ENCODE assay signal across 21 cellular contexts in the genomic region with DNA sequence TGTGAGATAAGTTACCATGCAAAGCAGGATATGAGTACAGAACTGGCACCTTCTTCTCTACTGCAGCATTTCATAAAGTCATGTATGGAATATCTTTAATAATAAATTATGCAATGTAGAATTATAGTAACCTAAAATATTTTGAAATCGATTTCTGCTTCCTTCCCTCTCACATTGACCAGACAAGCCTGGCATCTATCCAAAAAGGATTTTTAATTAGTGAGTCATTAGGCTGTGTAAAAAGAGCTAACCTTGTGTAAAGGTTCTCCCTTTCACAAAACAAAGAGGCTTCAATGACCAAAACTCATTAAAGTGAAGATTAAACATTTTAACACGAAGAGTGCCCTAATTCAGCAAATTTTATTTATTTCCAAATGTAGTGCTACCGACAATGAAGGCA. TPM values are rescaled to one million over a fixed set of nuclear protein-coding genes. Genes with fewer than 3 reads are reported as not detected.
DNase-seq lines count a peak whose midpoint lies in the region; ATAC-seq, FAIRE-seq and TF ChIP-seq lines count a peak whose summit lies in the region.
"Had no signal": no experiment of that assay in that cellular context is flagged by ENCODE, and none has a peak within 500 bp of the region (broad histone marks: within the 10 kb centered on the region; RNA-seq: fewer than 3 reads in every experiment).

No MANE protein-coding gene starts in this region.

- intact Hi-C loops in left lung (cut with DNase I) (no loop called here), lower lobe of right lung (cut with DNase I) (no loop called here)

- TF ChIP-seq CTCF in NB4 (IDR thresholded peaks at IDR 0.05; ENCODE audit: low read depth, low read length) (no peak), astrocyte (IDR thresholded peaks at IDR 0.05; ENCODE audit: insufficient read depth, low read depth, low read length) (no peak), left lung (IDR thresholded peaks at IDR 0.05) (no peak), lower lobe of right lung (IDR thresholded peaks at IDR 0.05) (no peak)

- no peak overlapping the region for H3K14ac ChIP-seq in mesenchymal stem cell (ENCODE audit: low read length in 2 of 2)

- no peak for TF ChIP-seq POLR2A in NB4 (IDR thresholded peaks at IDR 0.05; ENCODE audit: extremely low read depth, insufficient read length)

- no peak for FAIRE-seq in astrocyte (lab: Jason Lieb, UNC)
- FAIRE-seq: GM12891 had no signal

- no peak overlapping the region for H2BK15ac ChIP-seq in mesenchymal stem cell (ENCODE audit: low read depth, poor library complexity, severe bottlenecking)

- no peak overlapping the region for H3K23ac ChIP-seq in mesenchymal stem cell (ENCODE audit: low read length in 2 of 2)

- H3K79me1 ChIP-seq in mesenchymal stem cell (replicated peaks; ENCODE audit: low read length, poor library complexity, severe bottlenecking), result no peaks in the 10 kb centered on the region

- no peak overlapping the region for H3K18ac ChIP-seq in mesenchymal stem cell (ENCODE audit: low read depth in 1 of 2, low read length in 2 of 2)

- H3K9me3 Mint-ChIP-seq in astrocyte (ENCODE audit: unreplicated experiment), result peaks cover 5% of the 10 kb centered on the region
- H3K9me3 Mint-ChIP-seq: activated T-cell treated with anti-CD3 and anti-CD28 coated beads, Interleukin-2, amount 50 U/mL, for 24 hours had no signal

- H3K4me1 ChIP-seq in astrocyte (ENCODE audit: insufficient read depth, low read length) (no peaks in the 10 kb centered on the region), mesenchymal stem cell (ENCODE audit: control insufficient read depth, insufficient read depth, low read depth, low read length) (no peaks in the 10 kb centered on the region), left lung (peaks cover 0 to 13% of the 10 kb centered on the region in 2 donors), lower lobe of right lung (no peaks in the 10 kb centered on the region)
- H3K4me1 ChIP-seq: vagina had no signal

- H2BK5ac ChIP-seq in mesenchymal stem cell (ENCODE audit: low read depth, low read length, poor library complexity, severe bottlenecking), result no peak overlapping the region

- WGBS in mesenchymal stem cell, result 90% methylated on average over 2 of the region's 3 CpGs

- H3K36me3 Mint-ChIP-seq in astrocyte (ENCODE audit: low read depth, unreplicated experiment), result no peaks in the 10 kb centered on the region

- H3K27ac Mint-ChIP-seq in astrocyte (ENCODE audit: unreplicated experiment), result no peak overlapping the region
- H3K27ac Mint-ChIP-seq: activated T-cell treated with anti-CD3 and anti-CD28 coated beads, Interleukin-2, amount 50 U/mL, for 24 hours had no signal

- no peak overlapping the region for H4K91ac ChIP-seq in mesenchymal stem cell (ENCODE audit: low read length)

- no peaks in the 10 kb centered on the region for H3K9me3 ChIP-seq in astrocyte (ENCODE audit: insufficient read depth, low read depth, low read length)
- H3K9me3 ChIP-seq in mesenchymal stem cell (ENCODE audit: control insufficient read depth, low read length), result no peaks in the 10 kb centered on the region
- H3K9me3 ChIP-seq in left lung, result peaks cover 0 to 3% of the 10 kb centered on the region in 2 donors
- H3K9me3 ChIP-seq in lower lobe of right lung, result peaks cover 5% of the 10 kb centered on the region
- H3K9me3 ChIP-seq: vagina had no signal

- H3K27me3 Mint-ChIP-seq in astrocyte (ENCODE audit: low read depth, unreplicated experiment), result peaks cover 4% of the 10 kb centered on the region
- H3K27me3 Mint-ChIP-seq: activated T-cell treated with anti-CD3 and anti-CD28 coated beads, Interleukin-2, amount 50 U/mL, for 24 hours had no signal

- H3K27ac ChIP-seq in astrocyte (ENCODE audit: low read depth, low read length), result no peak overlapping the region
- H3K27ac ChIP-seq in mesenchymal stem cell (ENCODE audit: low read length, poor library complexity, severe bottlenecking), result no peak overlapping the region
- H3K27ac ChIP-seq in left lung, result no peak overlapping the region
- H3K27ac ChIP-seq in lower lobe of right lung, result no peak overlapping the region
- H3K27ac ChIP-seq: heart left ventricle, KMS-11, vagina had no signal

- H3K27me3 ChIP-seq in astrocyte (ENCODE audit: insufficient read depth, low read length), result no peaks in the 10 kb centered on the region
- no peaks in the 10 kb centered on the region for H3K27me3 ChIP-seq in mesenchymal stem cell (ENCODE audit: control insufficient read depth in 1 of 2, insufficient read depth in 1 of 2, low read length in 2 of 2)
- H3K27me3 ChIP-seq in left lung, result no peaks in the 10 kb centered on the region
- no peaks in the 10 kb centered on the region for H3K27me3 ChIP-seq in lower lobe of right lung (ENCODE audit: low read depth)
- H3K27me3 ChIP-seq: vagina had no signal

- no peak overlapping the region for H2AK5ac ChIP-seq in mesenchymal stem cell (ENCODE audit: low read length, severe bottlenecking)

- no peaks in the 10 kb centered on the region for H3K4me1 Mint-ChIP-seq in astrocyte (ENCODE audit: low read depth, unreplicated experiment)
- H3K4me1 Mint-ChIP-seq: neural crest cell had no signal

- H3K4me3 ChIP-seq in NB4 (ENCODE audit: low read depth, low read length) (no peak overlapping the region), astrocyte (ENCODE audit: insufficient read depth, low read depth, low read length) (no peak overlapping the region), mesenchymal stem cell (ENCODE audit: insufficient read depth in 1 of 2, low read depth in 1 of 2, low read length in 2 of 2) (no peak overlapping the region), left lung (no peak overlapping the region), lower lobe of right lung (no peak overlapping the region)
- H3K4me3 ChIP-seq: heart left ventricle, vagina had no signal

- H3K36me3 ChIP-seq in astrocyte (ENCODE audit: insufficient read depth, low read length) (no peaks in the 10 kb centered on the region), mesenchymal stem cell (ENCODE audit: control insufficient read depth in 1 of 2, insufficient read depth in 2 of 2, low read depth in 1 of 2, low read length in 2 of 2) (no peaks in the 10 kb centered on the region), left lung (no peaks in the 10 kb centered on the region), lower lobe of right lung (no peaks in the 10 kb centered on the region)
- H3K36me3 ChIP-seq: heart left ventricle, vagina had no signal

- no peak overlapping the region for H2BK120ac ChIP-seq in mesenchymal stem cell (ENCODE audit: low read depth, low read length)

- no peak overlapping the region for H2AFZ ChIP-seq in astrocyte (ENCODE audit: low read depth, low read length)
- no peak overlapping the region for H2AFZ ChIP-seq in mesenchymal stem cell (ENCODE audit: low read depth, low read length)

- ATAC-seq in left lung (no peak), lower lobe of right lung (no peak)
- ATAC-seq: heart left ventricle, left ventricle myocardium superior had no signal

- H4K8ac ChIP-seq in mesenchymal stem cell (ENCODE audit: low read length), result no peak overlapping the region

- H3K4me2 ChIP-seq in astrocyte (ENCODE audit: low read length) (no peak overlapping the region), mesenchymal stem cell (ENCODE audit: low read length, poor library complexity, severe bottlenecking) (no peak overlapping the region)
- H3K4me2 ChIP-seq: KMS-11 had no signal

- no peak overlapping the region for H3K4me3 Mint-ChIP-seq in astrocyte (ENCODE audit: unreplicated experiment)
- H3K4me3 Mint-ChIP-seq: activated T-cell treated with anti-CD3 and anti-CD28 coated beads, Interleukin-2, amount 50 U/mL, for 24 hours; neural crest cell had no signal

- H3K79me2 ChIP-seq in astrocyte (ENCODE audit: insufficient read depth, low read length), result no peaks in the 10 kb centered on the region

- H3K4ac ChIP-seq in mesenchymal stem cell (ENCODE audit: low read depth in 1 of 2, low read length in 2 of 2), result no peak overlapping the region

- H2BK12ac ChIP-seq in mesenchymal stem cell (ENCODE audit: low read length in 2 of 2), result no peak overlapping the region

- H3K9ac ChIP-seq in astrocyte (ENCODE audit: low read length), result no peak overlapping the region
- H3K9ac ChIP-seq in mesenchymal stem cell (ENCODE audit: low read length), result no peak overlapping the region
- H3K9ac ChIP-seq: KMS-11 had no signal

- DNase-seq in NCI-H82 (lab: John Stamatoyannopoulos, UW) (peak; percentile 42), NCI-H82 treated with DMSO at 0.1 percent for 48 hours (lab: John Stamatoyannopoulos, UW; ENCODE audit: unreplicated experiment) (no peak), NB4 (ENCODE audit: low read depth) (peak; percentile 34), astrocyte (ENCODE audit: low read depth) (peak; percentile 10), mesenchymal stem cell (peak; percentile 9), left lung (no peak), lower lobe of right lung (no peak), NCI-H1436 (lab: John Stamatoyannopoulos, UW) (no peak)
- DNase-seq: activated CD4-positive, CD25-positive, alpha-beta regulatory T cell treated with anti-CD3 and anti-CD28 coated beads, Interleukin-2, amount 50 U/mL, for 72 hours; activated naive CD4-positive, alpha-beta T cell treated with anti-CD3 and anti-CD28 coated beads, Interleukin-2, amount 50 U/mL, for 16 hours; activated T-cell treated with anti-CD3 and anti-CD28 coated beads, Interleukin-2, amount 50 U/mL, for 24 hours; aorta; C1 segment of cervical spinal cord; heart left ventricle; left ventricle myocardium superior; NCI-H2171 treated with DMSO at 0.1 percent for 48 hours; substantia nigra had no signal

- H4K20me1 ChIP-seq in astrocyte (ENCODE audit: insufficient read depth, low read length), result no peaks in the 10 kb centered on the region

RNA-seq across cellular contexts. Expression of a gene that starts 48.7 kb away (rescaled TPM):
- total RNA-seq in astrocyte (3.4 and 4.9 TPM in 2 replicates), left lung (10 to 100 TPM; 19.0 to 24.0 TPM), lower lobe of right lung (19.6 TPM)
- 6.3 TPM for polyA plus RNA-seq in mesenchymal stem cell (2013, experiment 1 of 2)
- polyA plus RNA-seq in mesenchymal stem cell (2013, experiment 2 of 2), result 6.8 TPM

Comparison
In these comparisons a context has a peak if more than half of its experiments do, and no peak if none do; other contexts are left out.
1. DNase-seq: peak in NCI-H82 (single experiment), NB4 (single experiment), astrocyte (single experiment) and mesenchymal stem cell (single experiment); none in NCI-H82 treated with DMSO at 0.1 percent for 48 hours (single experiment), left lung (0 of 2), lower lobe of right lung (single experiment) and NCI-H1436 (single experiment).